1 cellular context compared by ENCODE assay signal in the genomic region with DNA sequence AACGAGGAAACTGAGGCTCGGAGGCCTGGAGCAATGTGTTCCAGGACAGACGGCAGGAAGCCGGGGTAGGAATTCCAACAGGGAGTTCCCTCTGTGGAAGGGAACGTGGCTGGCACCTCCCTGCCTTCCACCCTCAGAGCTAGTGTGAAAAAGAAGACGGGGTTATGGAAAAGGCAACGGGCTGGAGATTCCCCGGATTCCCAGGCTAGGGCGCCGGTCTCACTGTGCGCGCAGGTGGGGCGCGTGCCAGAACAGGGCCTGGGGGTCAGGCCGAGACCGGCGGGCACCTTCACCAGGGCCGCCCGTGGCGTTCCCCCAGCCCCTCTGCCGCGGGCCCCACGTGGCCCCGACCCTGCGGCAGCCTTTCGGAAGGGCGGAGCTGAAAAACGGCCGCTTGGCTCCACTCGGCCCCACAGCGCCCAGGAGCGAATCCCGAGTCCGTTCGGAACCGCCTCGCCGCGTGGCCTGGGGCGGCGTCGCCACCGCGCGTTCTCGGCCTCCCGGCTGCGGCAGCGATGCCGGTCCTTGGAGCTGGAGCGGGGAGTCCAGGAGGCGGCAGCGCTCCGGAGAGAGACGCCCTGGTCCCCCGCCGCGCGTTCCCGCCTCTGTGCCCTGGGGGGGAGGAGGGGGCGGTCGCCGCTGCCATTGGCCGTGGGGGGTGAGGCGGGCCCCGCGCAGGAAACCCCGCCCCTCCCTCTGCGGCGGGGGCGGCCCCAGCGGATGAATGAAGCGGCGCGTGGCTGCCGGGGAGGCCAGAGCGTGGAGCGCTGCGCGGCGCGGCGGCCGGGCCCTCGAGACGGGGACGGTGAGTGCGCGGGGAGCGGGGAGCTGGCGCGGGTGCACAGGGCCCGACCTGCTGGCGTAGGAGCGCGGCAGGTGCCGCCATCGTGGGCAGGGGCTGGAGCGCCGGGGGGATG.
TF ChIP-seq lines count a peak whose summit lies in the region.

A gene with protein sequence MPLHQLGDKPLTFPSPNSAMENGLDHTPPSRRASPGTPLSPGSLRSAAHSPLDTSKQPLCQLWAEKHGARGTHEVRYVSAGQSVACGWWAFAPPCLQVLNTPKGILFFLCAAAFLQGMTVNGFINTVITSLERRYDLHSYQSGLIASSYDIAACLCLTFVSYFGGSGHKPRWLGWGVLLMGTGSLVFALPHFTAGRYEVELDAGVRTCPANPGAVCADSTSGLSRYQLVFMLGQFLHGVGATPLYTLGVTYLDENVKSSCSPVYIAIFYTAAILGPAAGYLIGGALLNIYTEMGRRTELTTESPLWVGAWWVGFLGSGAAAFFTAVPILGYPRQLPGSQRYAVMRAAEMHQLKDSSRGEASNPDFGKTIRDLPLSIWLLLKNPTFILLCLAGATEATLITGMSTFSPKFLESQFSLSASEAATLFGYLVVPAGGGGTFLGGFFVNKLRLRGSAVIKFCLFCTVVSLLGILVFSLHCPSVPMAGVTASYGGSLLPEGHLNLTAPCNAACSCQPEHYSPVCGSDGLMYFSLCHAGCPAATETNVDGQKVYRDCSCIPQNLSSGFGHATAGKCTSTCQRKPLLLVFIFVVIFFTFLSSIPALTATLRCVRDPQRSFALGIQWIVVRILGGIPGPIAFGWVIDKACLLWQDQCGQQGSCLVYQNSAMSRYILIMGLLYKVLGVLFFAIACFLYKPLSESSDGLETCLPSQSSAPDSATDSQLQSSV (plus strand): TSS at position 755 of the 917 bp plus-strand sequence. CDS start 13,952 bp downstream, outside the sequence.

TF ChIP-seq in GM23338, 12 proteins besides CTCF, POLR2A, EP300 and RAD21 (continued from another document):
- TF ChIP-seq, protein P1, sequence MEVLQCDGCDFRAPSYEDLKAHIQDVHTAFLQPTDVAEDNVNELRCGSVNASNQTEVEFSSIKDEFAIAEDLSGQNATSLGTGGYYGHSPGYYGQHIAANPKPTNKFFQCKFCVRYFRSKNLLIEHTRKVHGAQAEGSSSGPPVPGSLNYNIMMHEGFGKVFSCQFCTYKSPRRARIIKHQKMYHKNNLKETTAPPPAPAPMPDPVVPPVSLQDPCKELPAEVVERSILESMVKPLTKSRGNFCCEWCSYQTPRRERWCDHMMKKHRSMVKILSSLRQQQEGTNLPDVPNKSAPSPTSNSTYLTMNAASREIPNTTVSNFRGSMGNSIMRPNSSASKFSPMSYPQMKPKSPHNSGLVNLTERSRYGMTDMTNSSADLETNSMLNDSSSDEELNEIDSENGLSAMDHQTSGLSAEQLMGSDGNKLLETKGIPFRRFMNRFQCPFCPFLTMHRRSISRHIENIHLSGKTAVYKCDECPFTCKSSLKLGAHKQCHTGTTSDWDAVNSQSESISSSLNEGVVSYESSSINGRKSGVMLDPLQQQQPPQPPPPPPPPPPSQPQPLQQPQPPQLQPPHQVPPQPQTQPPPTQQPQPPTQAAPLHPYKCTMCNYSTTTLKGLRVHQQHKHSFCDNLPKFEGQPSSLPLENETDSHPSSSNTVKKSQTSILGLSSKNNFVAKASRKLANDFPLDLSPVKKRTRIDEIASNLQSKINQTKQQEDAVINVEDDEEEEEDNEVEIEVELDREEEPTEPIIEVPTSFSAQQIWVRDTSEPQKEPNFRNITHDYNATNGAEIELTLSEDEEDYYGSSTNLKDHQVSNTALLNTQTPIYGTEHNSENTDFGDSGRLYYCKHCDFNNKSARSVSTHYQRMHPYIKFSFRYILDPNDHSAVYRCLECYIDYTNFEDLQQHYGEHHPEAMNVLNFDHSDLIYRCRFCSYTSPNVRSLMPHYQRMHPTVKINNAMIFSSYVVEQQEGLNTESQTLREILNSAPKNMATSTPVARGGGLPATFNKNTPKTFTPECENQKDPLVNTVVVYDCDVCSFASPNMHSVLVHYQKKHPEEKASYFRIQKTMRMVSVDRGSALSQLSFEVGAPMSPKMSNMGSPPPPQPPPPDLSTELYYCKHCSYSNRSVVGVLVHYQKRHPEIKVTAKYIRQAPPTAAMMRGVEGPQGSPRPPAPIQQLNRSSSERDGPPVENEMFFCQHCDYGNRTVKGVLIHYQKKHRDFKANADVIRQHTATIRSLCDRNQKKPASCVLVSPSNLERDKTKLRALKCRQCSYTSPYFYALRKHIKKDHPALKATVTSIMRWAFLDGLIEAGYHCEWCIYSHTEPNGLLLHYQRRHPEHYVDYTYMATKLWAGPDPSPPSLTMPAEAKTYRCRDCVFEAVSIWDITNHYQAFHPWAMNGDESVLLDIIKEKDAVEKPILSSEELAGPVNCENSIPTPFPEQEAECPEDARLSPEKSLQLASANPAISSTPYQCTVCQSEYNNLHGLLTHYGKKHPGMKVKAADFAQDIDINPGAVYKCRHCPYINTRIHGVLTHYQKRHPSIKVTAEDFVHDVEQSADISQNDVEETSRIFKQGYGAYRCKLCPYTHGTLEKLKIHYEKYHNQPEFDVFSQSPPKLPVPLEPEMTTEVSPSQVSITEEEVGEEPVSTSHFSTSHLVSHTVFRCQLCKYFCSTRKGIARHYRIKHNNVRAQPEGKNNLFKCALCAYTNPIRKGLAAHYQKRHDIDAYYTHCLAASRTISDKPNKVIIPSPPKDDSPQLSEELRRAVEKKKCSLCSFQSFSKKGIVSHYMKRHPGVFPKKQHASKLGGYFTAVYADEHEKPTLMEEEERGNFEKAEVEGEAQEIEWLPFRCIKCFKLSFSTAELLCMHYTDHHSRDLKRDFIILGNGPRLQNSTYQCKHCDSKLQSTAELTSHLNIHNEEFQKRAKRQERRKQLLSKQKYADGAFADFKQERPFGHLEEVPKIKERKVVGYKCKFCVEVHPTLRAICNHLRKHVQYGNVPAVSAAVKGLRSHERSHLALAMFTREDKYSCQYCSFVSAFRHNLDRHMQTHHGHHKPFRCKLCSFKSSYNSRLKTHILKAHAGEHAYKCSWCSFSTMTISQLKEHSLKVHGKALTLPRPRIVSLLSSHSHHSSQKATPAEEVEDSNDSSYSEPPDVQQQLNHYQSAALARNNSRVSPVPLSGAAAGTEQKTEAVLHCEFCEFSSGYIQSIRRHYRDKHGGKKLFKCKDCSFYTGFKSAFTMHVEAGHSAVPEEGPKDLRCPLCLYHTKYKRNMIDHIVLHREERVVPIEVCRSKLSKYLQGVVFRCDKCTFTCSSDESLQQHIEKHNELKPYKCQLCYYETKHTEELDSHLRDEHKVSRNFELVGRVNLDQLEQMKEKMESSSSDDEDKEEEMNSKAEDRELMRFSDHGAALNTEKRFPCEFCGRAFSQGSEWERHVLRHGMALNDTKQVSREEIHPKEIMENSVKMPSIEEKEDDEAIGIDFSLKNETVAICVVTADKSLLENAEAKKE (CRISPR knock-in tag; IDR thresholded peaks at IDR 0.05): no peak
